In the genomic region with DNA sequence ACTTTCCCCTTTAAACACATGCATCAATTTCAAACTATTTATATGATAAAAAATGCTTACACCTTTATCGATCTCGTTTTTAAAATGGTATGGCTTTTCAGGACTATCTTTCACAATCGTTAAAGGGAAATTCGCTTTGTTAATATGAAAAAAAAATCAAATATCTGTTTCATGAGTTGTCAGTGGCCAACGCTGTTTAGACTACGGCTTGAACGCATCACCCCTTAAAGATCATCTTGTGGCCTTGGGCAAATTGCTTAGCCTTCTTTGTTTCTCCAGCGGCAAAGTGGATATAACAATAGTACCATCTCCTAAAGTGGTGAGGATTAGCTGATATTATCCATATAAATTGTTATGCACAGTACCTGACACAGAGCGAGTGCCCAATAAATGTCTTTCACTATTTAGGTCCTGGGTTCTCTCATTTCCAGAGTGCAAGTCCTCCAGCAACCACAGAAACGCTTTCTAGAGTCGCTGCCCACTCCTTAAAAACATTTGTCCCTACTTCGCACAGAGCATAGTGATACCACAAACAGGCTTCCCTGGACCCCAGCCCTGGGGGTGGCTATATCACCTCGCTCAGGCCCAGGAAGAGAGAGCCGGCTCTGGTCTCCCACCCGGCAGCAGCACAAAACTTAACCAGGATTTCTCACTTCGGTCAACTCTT, we compare ENCODE assay signal across 8 cellular contexts. TPM values are rescaled to one million over a fixed set of nuclear protein-coding genes. Genes with fewer than 3 reads are reported as not detected.
DNase-seq lines count a peak whose midpoint lies in the region; ATAC-seq and TF ChIP-seq lines count a peak whose summit lies in the region.

No MANE protein-coding gene starts in this region.

- no peaks in the 10 kb centered on the region for H3K9me2 ChIP-seq in Karpas-422 (replicated peaks; ENCODE audit: insufficient read depth, low read length)

- DNase-seq in Karpas-422 (no peak), lower lobe of right lung (no peak), OCI-M2 (lab: John Stamatoyannopoulos, UW; ENCODE audit: unreplicated experiment) (no peak), left lobe of liver (ENCODE audit: low spot score) (no peak), kidney tubule cell (ENCODE audit: low spot score) (no peak)

- peak overlapping the region in 3 of 5 experiments; percentile 31 to 81 (median 41) for H3K27ac Mint-ChIP-seq in brain

- H3K9ac ChIP-seq in Karpas-422 (ENCODE audit: low read length) = peak overlapping the region; percentile 85

- no peaks in the 10 kb centered on the region for H3K36me3 Mint-ChIP-seq in brain

- no peaks in the 10 kb centered on the region for H3K27me3 ChIP-seq in Karpas-422 (ENCODE audit: low read length)
- H3K27me3 ChIP-seq in lower lobe of right lung (ENCODE audit: low read depth) = no peaks in the 10 kb centered on the region

- H2AFZ ChIP-seq in Karpas-422 (ENCODE audit: low read length) = peak overlapping the region; percentile 97

- H3K4me3 Mint-ChIP-seq in brain = peak overlapping the region; percentile 89 to 98 (median 92)

- intact Hi-C loops in lower lobe of right lung (cut with DNase I) = no loop called here

- H3K4me1 Mint-ChIP-seq in brain = peaks cover 16% of the 10 kb centered on the region

- TF ChIP-seq CTCF in brain (conservative IDR thresholded peaks at IDR 0.05) (no peak), lower lobe of right lung (IDR thresholded peaks at IDR 0.05) (no peak)

- H3K79me2 ChIP-seq in Karpas-422 (ENCODE audit: low read length) = peaks cover 65% of the 10 kb centered on the region

- H3K4me2 ChIP-seq in Karpas-422 (ENCODE audit: low read depth, low read length, poor library complexity, severe bottlenecking) = peak overlapping the region; percentile 89

- peak overlapping the region; percentile 56 for H3K27ac ChIP-seq in Karpas-422 (ENCODE audit: low read length)
- H3K27ac ChIP-seq in lower lobe of right lung = peak overlapping the region; percentile 70
- no peak overlapping the region for H3K27ac ChIP-seq in urinary bladder (ENCODE audit: low read depth)

- H3K4me3 ChIP-seq in Karpas-422 (ENCODE audit: low read length) (peak overlapping the region; percentile 82), lower lobe of right lung (peak overlapping the region; percentile 81), urinary bladder (ENCODE audit: low read depth, low read length) (peak overlapping the region; percentile 66)

- H3K4me1 ChIP-seq in Karpas-422 (ENCODE audit: low read length) (peaks cover 24% of the 10 kb centered on the region), lower lobe of right lung (peaks cover 22% of the 10 kb centered on the region), urinary bladder (ENCODE audit: insufficient read depth) (no peaks in the 10 kb centered on the region)

- H3K27me3 Mint-ChIP-seq in brain = peaks cover 65% of the 10 kb centered on the region

- no peaks in the 10 kb centered on the region for H3K9me3 Mint-ChIP-seq in brain

- WGBS in urinary bladder = 38% methylated on average over 16 of the region's 16 CpGs

- H3K36me3 ChIP-seq in Karpas-422 (ENCODE audit: insufficient read depth, low read length) = peaks cover 5% of the 10 kb centered on the region; the same call in 1 of the 2 replicates
- no peaks in the 10 kb centered on the region for H3K36me3 ChIP-seq in lower lobe of right lung
- H3K36me3 ChIP-seq in urinary bladder (ENCODE audit: insufficient read depth) = no peaks in the 10 kb centered on the region

- H3K9me3 ChIP-seq in Karpas-422 (ENCODE audit: low read length) (no peaks in the 10 kb centered on the region), lower lobe of right lung (no peaks in the 10 kb centered on the region)

- ATAC-seq in GM18498 (IDR thresholded peaks at IDR 0.05; ENCODE audit: unreplicated experiment) (peak; percentile 0), lower lobe of right lung (no peak), left lobe of liver (no peak)

- H4K20me1 ChIP-seq in Karpas-422 (ENCODE audit: insufficient read depth, low read depth, low read length) = peaks cover 25% of the 10 kb centered on the region

RNA-seq across cellular contexts. Expression of gene SLC35F2, which starts 0.9 kb away (rescaled TPM):
- total RNA-seq in Karpas-422 (2014; rRNA removed; shearing (Covaris generic); ENCODE audit: low replicate concordance) = 115 and 135 TPM in 2 replicates
- polyA plus RNA-seq in brain (ENCODE audit: insufficient read depth, low read depth, low replicate concordance) (2.5 TPM), urinary bladder (2.6 TPM)
- total RNA-seq in lower lobe of right lung (3.9 TPM), urinary bladder (5.1 TPM), left lobe of liver (0.78 TPM)

Comparison
In these comparisons a context has a peak if more than half of its experiments do, and no peak if none do; other contexts are left out.
1. RNA of gene SLC35F2, which starts 0.9 kb away (total RNA-seq): 115 to 135 TPM in Karpas-422; 5.1 TPM in urinary bladder (single experiment), 3.9 TPM in lower lobe of right lung (single experiment) and 0.78 TPM in left lobe of liver (single experiment); every median in the first group is over 10 times any median in the second.
2. Peak in every context shown above with its lines, with median percentiles within 50 percentile points of each other: H3K4me3 ChIP-seq.